In genomic region chr1:75870951-75871350, GRCh38 we compare ENCODE assay signal across 20 cellular contexts.
"Had no signal": no experiment of that assay in that cellular context is flagged by ENCODE, and none has a peak within 500 bp of the region (broad histone marks: within the 10 kb centered on the region; RNA-seq: fewer than 3 reads in every experiment).

No MANE protein-coding gene starts in this region.

- H3K9me3 ChIP-seq: esophagus muscularis mucosa, gastrocnemius medialis, left lung, lower lobe of right lung had no signal

- H3K27ac ChIP-seq: coronary artery, dorsolateral prefrontal cortex, esophagus muscularis mucosa, foreskin keratinocyte, gastrocnemius medialis, heart right ventricle, left lung, lower lobe of right lung had no signal

- H3K4me3 ChIP-seq: coronary artery, dorsolateral prefrontal cortex, esophagus muscularis mucosa, gastrocnemius medialis, heart right ventricle, left lung, lower lobe of right lung had no signal

- DNase-seq: dermis blood vessel endothelial cell; dorsolateral prefrontal cortex; effector CD4-positive, alpha-beta T cell; effector memory CD4-positive, alpha-beta T cell; foreskin keratinocyte; gastrocnemius medialis; glutamatergic neuron; head of caudate nucleus; heart right ventricle; hippocampal formation; left cardiac atrium; left lung; left ventricle myocardium superior; lower lobe of right lung; mesendoderm; midbrain; naive thymus-derived CD4-positive, alpha-beta T cell; natural killer cell had no signal

- H3K27me3 ChIP-seq: dorsolateral prefrontal cortex, esophagus muscularis mucosa, foreskin keratinocyte, gastrocnemius medialis, heart right ventricle, left lung had no signal

- H3K36me3 ChIP-seq: esophagus muscularis mucosa, gastrocnemius medialis, heart right ventricle, left lung, lower lobe of right lung had no signal

- H3K4me1 ChIP-seq: esophagus muscularis mucosa, foreskin keratinocyte, gastrocnemius medialis, heart right ventricle, left lung, lower lobe of right lung had no signal
